ENCODE assay signal across 19 cellular contexts in genomic region chr14:69047255-69047654, GRCh38.
DNase-seq lines count a peak whose midpoint lies in the region; ATAC-seq and TF ChIP-seq lines count a peak whose summit lies in the region.
"Had no signal": no experiment of that assay in that cellular context is flagged by ENCODE, and none has a peak within 500 bp of the region (broad histone marks: within the 10 kb centered on the region; RNA-seq: fewer than 3 reads in every experiment).

No MANE protein-coding gene starts in this region.

- TF ChIP-seq CTCF in left ventricle myocardium inferior (IDR thresholded peaks at IDR 0.05; ENCODE audit: borderline replicate concordance) (no peak), liver (IDR thresholded peaks at IDR 0.05; ENCODE audit: low read depth, low read length, missing input control) (no peak), smooth muscle cell (IDR thresholded peaks at IDR 0.05; ENCODE audit: borderline replicate concordance, insufficient read depth, poor library complexity, severe bottlenecking) (no peak)

- 99% methylated on average over 1 of the region's 1 CpG for WGBS in liver
- WGBS in smooth muscle cell (ENCODE audit: low lambda C conversion rate): 100% methylated on average over 1 of the region's 1 CpG

- H3K4me3 ChIP-seq in left ventricle myocardium inferior (no peak overlapping the region), liver (ENCODE audit: low read depth in 1 of 3, low read length in 3 of 3) (no peak overlapping the region), smooth muscle cell (no peak overlapping the region)
- H3K4me3 ChIP-seq: MG63 had no signal

- H3K4me1 ChIP-seq in left ventricle myocardium inferior: peaks cover 99% of the 10 kb centered on the region
- H3K4me1 ChIP-seq in liver (ENCODE audit: control insufficient read depth in 4 of 4, insufficient read depth in 4 of 4, low read length in 3 of 4): peaks cover 13 to 56% (median 37%) of the 10 kb centered on the region in 4 donors
- peaks cover 61% of the 10 kb centered on the region for H3K4me1 ChIP-seq in smooth muscle cell (ENCODE audit: low read depth)

- no peaks in the 10 kb centered on the region for H4K20me1 ChIP-seq in smooth muscle cell (ENCODE audit: low read depth)

- H3K27ac ChIP-seq in left ventricle myocardium inferior (replicated peaks) (peak overlapping the region; percentile 83), liver (ENCODE audit: low read depth in 1 of 2, low read length in 2 of 2) (peak overlapping the region; percentile 3 to 74), smooth muscle cell (ENCODE audit: low read depth) (peak overlapping the region; percentile 95)
- H3K27ac ChIP-seq: C4-2B, VCaP had no signal

- no peak for DNase-seq in left ventricle myocardium inferior
- no peak for DNase-seq in Right ventricle myocardium superior
- no peak for DNase-seq in smooth muscle cell (lab: John Stamatoyannopoulos, UW; ENCODE audit: unreplicated experiment)
- DNase-seq in middle frontal gyrus (ENCODE audit: extremely low spot score, low spot score): no peak
- no peak for DNase-seq in superior temporal gyrus (ENCODE audit: extremely low spot score)
- DNase-seq: activated CD4-positive, alpha-beta T cell treated with anti-CD3 and anti-CD28 coated beads, Interleukin-2, amount 50 U/mL, for 1 hour; GF-D8; hippocampal formation; mesendoderm; MG63; NCI-H146; NCI-H2171 treated with DMSO at 0.1 percent for 48 hours; SIG-M5; stimulated activated naive CD4-positive, alpha-beta T cell had no signal

- H3K79me2 ChIP-seq in smooth muscle cell (ENCODE audit: low read depth): peaks cover 2% of the 10 kb centered on the region

- H3K27me3 ChIP-seq in left ventricle myocardium inferior (ENCODE audit: low read depth): no peaks in the 10 kb centered on the region
- no peaks in the 10 kb centered on the region for H3K27me3 ChIP-seq in liver (ENCODE audit: control insufficient read depth in 4 of 4, insufficient read depth in 4 of 4, low read length in 3 of 4)
- no peaks in the 10 kb centered on the region for H3K27me3 ChIP-seq in smooth muscle cell (ENCODE audit: low read depth)
- H3K27me3 ChIP-seq: MG63 had no signal

- peaks cover under 1% of the 10 kb centered on the region for H3K36me3 ChIP-seq in left ventricle myocardium inferior
- H3K36me3 ChIP-seq in liver (ENCODE audit: control insufficient read depth in 4 of 4, insufficient read depth in 3 of 4, low read depth in 1 of 4, low read length in 3 of 4): no peaks in the 10 kb centered on the region
- no peaks in the 10 kb centered on the region for H3K36me3 ChIP-seq in smooth muscle cell (ENCODE audit: low read depth)
- H3K36me3 ChIP-seq: MG63 had no signal

- no peak overlapping the region for H3K4me2 ChIP-seq in smooth muscle cell

- H3K9me3 ChIP-seq in left ventricle myocardium inferior (replicated peaks): no peaks in the 10 kb centered on the region
- no peaks in the 10 kb centered on the region for H3K9me3 ChIP-seq in liver (ENCODE audit: control insufficient read depth in 4 of 4, low read length in 3 of 4)
- no peaks in the 10 kb centered on the region for H3K9me3 ChIP-seq in smooth muscle cell (replicated peaks; ENCODE audit: low read depth)
- H3K9me3 ChIP-seq: MG63 had no signal

- peaks cover 42% of the 10 kb centered on the region for H3F3A ChIP-seq in smooth muscle cell (ENCODE audit: low read depth)

- TF ChIP-seq RAD21 in liver (IDR thresholded peaks at IDR 0.05): no peak

- intact Hi-C loops in left ventricle myocardium inferior (cut with micrococcal nuclease) (no loop called here), Right ventricle myocardium superior (cut with DNase I) (no loop called here)

- no peak overlapping the region for H2AFZ ChIP-seq in smooth muscle cell (ENCODE audit: low read depth)

- H3K9ac ChIP-seq in liver (ENCODE audit: low read depth in 1 of 2, low read length in 2 of 2) (no peak overlapping the region), smooth muscle cell (ENCODE audit: low read depth) (no peak overlapping the region)

- ATAC-seq in Right ventricle myocardium superior (ENCODE audit: poor library complexity) (no peak), GM21423 (IDR thresholded peaks at IDR 0.05; ENCODE audit: unreplicated experiment) (no peak), GM19324 (IDR thresholded peaks at IDR 0.05; ENCODE audit: low FRiP score, unreplicated experiment) (no peak)

TF ChIP-seq in liver, 16 proteins besides CTCF, POLR2A, EP300 and RAD21:
- TF ChIP-seq SP1 (IDR thresholded peaks at IDR 0.05) (no peak), HNF4G (IDR thresholded peaks at IDR 0.05) (no peak), RXRA (IDR thresholded peaks at IDR 0.05) (no peak), FOXA1 (IDR thresholded peaks at IDR 0.05) (no peak), GABPA (IDR thresholded peaks at IDR 0.05 in 1 of 2, conservative IDR thresholded peaks at IDR 0.05 in 1 of 2) (no peak), YY1 (IDR thresholded peaks at IDR 0.05) (no peak), JUND (IDR thresholded peaks at IDR 0.05) (no peak), ATF3 (IDR thresholded peaks at IDR 0.05) (no peak), ZBTB33 (IDR thresholded peaks at IDR 0.05) (no peak), NR2F2 (IDR thresholded peaks at IDR 0.05) (no peak), REST (IDR thresholded peaks at IDR 0.05) (no peak), TAF1 (conservative IDR thresholded peaks at IDR 0.05) (no peak), MAX (IDR thresholded peaks at IDR 0.05) (no peak), HNF4A (conservative IDR thresholded peaks at IDR 0.05) (no peak), FOXA2 (IDR thresholded peaks at IDR 0.05) (no peak), EGR1 (IDR thresholded peaks at IDR 0.05; ENCODE audit: low read depth in 2 of 2) (no peak)

Comparison
In these comparisons a context has a peak if more than half of its experiments do, and no peak if none do; other contexts are left out.
1. H3K27ac ChIP-seq: peak in every context shown above with its lines; median percentile 95 in smooth muscle cell; 83 in left ventricle myocardium inferior; 38 in liver.